In the genomic region with DNA sequence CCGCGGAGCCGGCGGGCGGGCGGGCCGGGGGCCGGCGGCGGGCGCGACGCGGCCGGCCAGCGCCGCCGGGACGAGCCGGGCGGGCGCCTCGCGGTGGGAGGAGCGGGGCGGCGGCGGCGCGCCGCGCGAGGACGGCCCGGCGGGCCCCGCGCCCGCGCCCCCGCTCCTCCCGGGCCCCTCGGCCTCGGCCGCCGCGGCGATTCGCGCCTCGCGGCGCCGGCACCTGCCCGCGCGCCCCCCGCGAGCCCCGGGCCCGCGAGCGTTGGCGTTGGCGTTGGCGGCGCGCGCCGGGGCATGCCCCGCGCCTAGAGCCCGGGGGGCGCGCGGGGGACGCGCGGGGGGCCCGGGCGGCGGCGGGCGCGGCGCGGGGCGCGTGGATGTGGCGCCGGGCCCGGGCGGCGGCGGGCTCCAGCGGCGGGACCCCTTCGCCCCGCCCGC, we compare ENCODE assay signal across 8 cellular contexts. TPM values are rescaled to one million over a fixed set of nuclear protein-coding genes. Genes with fewer than 3 reads are reported as not detected.
DNase-seq lines count a peak whose midpoint lies in the region; ATAC-seq and TF ChIP-seq lines count a peak whose summit lies in the region.

A gene (plus strand): TSS at position 163 of the 438 bp plus-strand sequence. CDS start 448 bp downstream, outside the sequence.

- H3K9me3 Mint-ChIP-seq in endodermal cell (no peaks in the 10 kb centered on the region), naive B cell (no peaks in the 10 kb centered on the region)

- TF ChIP-seq POLR2A in NB4 (IDR thresholded peaks at IDR 0.05; ENCODE audit: extremely low read depth, insufficient read length) (no peak), erythroblast (IDR thresholded peaks at IDR 0.05; ENCODE audit: low read length) (no peak)

- H3K4me3 Mint-ChIP-seq in endodermal cell (peak within 1 kb of the TSS; percentile 93), naive B cell (peak within 1 kb of the TSS; percentile 80 to 97 (median 95))

- H3K9ac ChIP-seq in endodermal cell (ENCODE audit: extremely low read depth, low read length, poor library complexity, severe bottlenecking), result peak within 1 kb of the TSS; percentile 76

- H3K4me3 ChIP-seq in BE2C (ENCODE audit: low read depth, low read length), result peak within 1 kb of the TSS; percentile 71
- peak within 1 kb of the TSS; percentile 64 for H3K4me3 ChIP-seq in NB4 (ENCODE audit: low read depth, low read length)
- peak within 1 kb of the TSS; percentile 91 for H3K4me3 ChIP-seq in endodermal cell (ENCODE audit: low read length)

- DNase-seq in BE2C (no peak), NB4 (ENCODE audit: low read depth) (no peak), endodermal cell (no peak), naive B cell (no peak), NCI-H187 (lab: John Stamatoyannopoulos, UW) (no peak), NCI-H2029 treated with DMSO at 0.1 percent for 48 hours (lab: John Stamatoyannopoulos, UW) (no peak), erythroblast (lab: John Stamatoyannopoulos, UW) (no peak)

- no peaks in the 10 kb centered on the region for H3K27me3 Mint-ChIP-seq in endodermal cell (ENCODE audit: insufficient read depth)
- H3K27me3 Mint-ChIP-seq in naive B cell, result no peaks in the 10 kb centered on the region

- peak within 1 kb of the TSS; percentile 94 for H3K27ac Mint-ChIP-seq in endodermal cell
- peak within 1 kb of the TSS; percentile 71 to 97 (median 87) for H3K27ac Mint-ChIP-seq in naive B cell

- TF ChIP-seq CTCF in BE2C (IDR thresholded peaks at IDR 0.05; ENCODE audit: low read depth, low read length), result no peak
- TF ChIP-seq CTCF in NB4 (IDR thresholded peaks at IDR 0.05; ENCODE audit: low read depth, low read length), result no peak
- TF ChIP-seq CTCF in endodermal cell (conservative IDR thresholded peaks at IDR 0.05), result no peak

- ATAC-seq in naive B cell (ENCODE audit: low read depth in 2 of 2) (no peak), GM21825 (IDR thresholded peaks at IDR 0.05; ENCODE audit: unreplicated experiment) (no peak)

- H3K9me3 ChIP-seq in BE2C (no peaks in the 10 kb centered on the region), endodermal cell (ENCODE audit: control insufficient read depth, low read length) (no peaks in the 10 kb centered on the region)

- H3K36me3 Mint-ChIP-seq in endodermal cell (ENCODE audit: low read depth), result peaks cover 8% of the 10 kb centered on the region
- no peaks in the 10 kb centered on the region for H3K36me3 Mint-ChIP-seq in naive B cell

- H3K36me3 ChIP-seq in BE2C (no peaks in the 10 kb centered on the region), endodermal cell (ENCODE audit: control insufficient read depth, insufficient read depth, low read length) (peaks cover 3% of the 10 kb centered on the region)

- WGBS in endodermal cell (ENCODE audit: insufficient coverage in 1 of 2, insufficient read length in 1 of 2), 2 experiments, result 0% methylated on average over 88 of the region's 100 CpGs; no CpG with 5 or more reads in 1 of the 2 experiments

- H3K27me3 ChIP-seq in BE2C, result no peaks in the 10 kb centered on the region
- no peaks in the 10 kb centered on the region for H3K27me3 ChIP-seq in endodermal cell (ENCODE audit: control insufficient read depth, insufficient read depth, low read length, poor library complexity, severe bottlenecking)

- H3K4me1 ChIP-seq in BE2C, result no peaks in the 10 kb centered on the region; the same call in 1 of the 2 replicates
- H3K4me1 ChIP-seq in endodermal cell (ENCODE audit: control insufficient read depth, insufficient read depth, low read length), result peaks cover 3% of the 10 kb centered on the region

- peaks cover 25% of the 10 kb centered on the region for H3K4me1 Mint-ChIP-seq in endodermal cell
- H3K4me1 Mint-ChIP-seq in naive B cell, result peaks cover 44 to 51% (median 50%) of the 10 kb centered on the region in 3 donors

- H3K27ac ChIP-seq in endodermal cell (ENCODE audit: low read depth, low read length), result peak within 1 kb of the TSS; percentile 88

RNA-seq across cellular contexts. Expression of the gene that starts here (rescaled TPM):
- 22.2 TPM for polyA plus RNA-seq in BE2C (2012; ENCODE audit: insufficient read depth, insufficient read length, low read depth)
- total RNA-seq in endodermal cell, result 10 to 100 TPM; 65.4 to 79.2 TPM
- polyA plus RNA-seq in endodermal cell (2013, experiment 1 of 2), result 39.9 TPM
- polyA plus RNA-seq in endodermal cell (2013, experiment 2 of 2), result 37.7 TPM
- 1 to 10 TPM in 1 of 6 donors, under 1 TPM in 4, not detected in 1; 0.26 to 1.3 (median 0.52) TPM for polyA plus RNA-seq in naive B cell (ENCODE audit: low read depth in 6 of 6)
